9 cellular contexts compared by ENCODE assay signal in genomic region chr2:27075219-27075871, GRCh38. TPM values are rescaled to one million over a fixed set of nuclear protein-coding genes. Genes with fewer than 3 reads are reported as not detected.
DNase-seq lines count a peak whose midpoint lies in the region; ATAC-seq and TF ChIP-seq lines count a peak whose summit lies in the region.
"Had no signal": no experiment of that assay in that cellular context is flagged by ENCODE, and none has a peak within 500 bp of the region (broad histone marks: within the 10 kb centered on the region; RNA-seq: fewer than 3 reads in every experiment).

No MANE protein-coding gene starts in this region.

- H3K4me3 ChIP-seq in DOHH2 (ENCODE audit: low read length), result peak overlapping the region; percentile 51
- H3K4me3 ChIP-seq in mucosa of descending colon, result no peak overlapping the region
- H3K4me3 ChIP-seq: adrenal gland had no signal

- H3K4me2 ChIP-seq in DOHH2 (ENCODE audit: low read length), result peak overlapping the region; percentile 53

- H3K4me1 ChIP-seq in DOHH2 (ENCODE audit: control insufficient read depth, low read length), result peaks cover 70% of the 10 kb centered on the region
- H3K4me1 ChIP-seq in mucosa of descending colon (ENCODE audit: low read depth), result peaks cover 17% of the 10 kb centered on the region

- no peaks in the 10 kb centered on the region for H3K9me2 ChIP-seq in DOHH2 (replicated peaks; ENCODE audit: control insufficient read depth, low read length)

- H3K36me3 ChIP-seq in DOHH2 (ENCODE audit: control insufficient read depth, low read length), result peaks cover 10% of the 10 kb centered on the region
- H3K36me3 ChIP-seq in mucosa of descending colon (ENCODE audit: low read depth), result no peaks in the 10 kb centered on the region

- intact Hi-C loops in activated T-helper 2 cell treated with anti-CD3 and anti-CD28 coated beads, Interferon-gamma antibody, Interleukin-2, Interleukin-4, amounts not matched to agents 10 μg/mL and 5 μg/mL and 100 μg/mL, durations not matched to agents 14 hours and 24 hours and 36 hours (cut with micrococcal nuclease), result no loop called here
- intact Hi-C loops in mucosa of descending colon (cut with DNase I, micrococcal nuclease), result no loop called here

- H3K4me1 Mint-ChIP-seq in activated T-helper 2 cell treated with anti-CD3 and anti-CD28 coated beads, Interferon-gamma antibody, Interleukin-2, Interleukin-4, amounts not matched to agents 10 μg/mL and 5 μg/mL and 100 μg/mL, durations not matched to agents 14 hours and 24 hours and 36 hours (ENCODE audit: low read depth), result peaks cover 47% of the 10 kb centered on the region

- peaks cover 11% of the 10 kb centered on the region for H3K79me2 ChIP-seq in DOHH2 (ENCODE audit: control insufficient read depth, low read length)

- H3K27me3 Mint-ChIP-seq in activated T-helper 2 cell treated with anti-CD3 and anti-CD28 coated beads, Interferon-gamma antibody, Interleukin-2, Interleukin-4, amounts not matched to agents 10 μg/mL and 5 μg/mL and 100 μg/mL, durations not matched to agents 14 hours and 24 hours and 36 hours (ENCODE audit: low read depth), result no peaks in the 10 kb centered on the region

- peaks cover 15% of the 10 kb centered on the region for H3F3A ChIP-seq in DOHH2 (ENCODE audit: control insufficient read depth, insufficient read depth)

- peak overlapping the region; percentile 80 for H3K27ac Mint-ChIP-seq in activated T-helper 2 cell treated with anti-CD3 and anti-CD28 coated beads, Interferon-gamma antibody, Interleukin-2, Interleukin-4, amounts not matched to agents 10 μg/mL and 5 μg/mL and 100 μg/mL, durations not matched to agents 14 hours and 24 hours and 36 hours

- H3K27ac ChIP-seq in DOHH2 (ENCODE audit: low read depth, low read length), result peak overlapping the region; percentile 45

- no peaks in the 10 kb centered on the region for H3K27me3 ChIP-seq in DOHH2 (ENCODE audit: control insufficient read depth, low read length)
- H3K27me3 ChIP-seq: adrenal gland had no signal

- DNase-seq in NCI-H446 (lab: John Stamatoyannopoulos, UW) (peak; percentile 31 to 67), mucosa of descending colon (peak; percentile 65 to 71 (median 71)), H4 (ENCODE audit: low spot score) (no peak), ureter (ENCODE audit: low spot score) (no peak)
- DNase-seq in activated T-helper 2 cell treated with anti-CD3 and anti-CD28 coated beads, Interferon-gamma antibody, Interleukin-2, Interleukin-4, amounts not matched to agents 10 μg/mL and 5 μg/mL and 100 μg/mL, durations not matched to agents 14 hours and 24 hours and 36 hours (ENCODE audit: low spot score), result no peak

- H4K20me1 ChIP-seq in DOHH2 (ENCODE audit: control insufficient read depth, insufficient read depth, low read depth, low read length), result no peaks in the 10 kb centered on the region

- no peak for ATAC-seq in mucosa of descending colon
- ATAC-seq in HG03457 (IDR thresholded peaks at IDR 0.05; ENCODE audit: unreplicated experiment), result no peak
- ATAC-seq in HG03196 (IDR thresholded peaks at IDR 0.05; ENCODE audit: unreplicated experiment), result no peak

- H3K4me3 Mint-ChIP-seq in activated T-helper 2 cell treated with anti-CD3 and anti-CD28 coated beads, Interferon-gamma antibody, Interleukin-2, Interleukin-4, amounts not matched to agents 10 μg/mL and 5 μg/mL and 100 μg/mL, durations not matched to agents 14 hours and 24 hours and 36 hours (ENCODE audit: low read depth), result no peak overlapping the region

- no peaks in the 10 kb centered on the region for H3K9me3 Mint-ChIP-seq in activated T-helper 2 cell treated with anti-CD3 and anti-CD28 coated beads, Interferon-gamma antibody, Interleukin-2, Interleukin-4, amounts not matched to agents 10 μg/mL and 5 μg/mL and 100 μg/mL, durations not matched to agents 14 hours and 24 hours and 36 hours

- no peak for TF ChIP-seq CTCF in DOHH2 (IDR thresholded peaks at IDR 0.05; ENCODE audit: low read depth, low read length, poor library complexity, severe bottlenecking)
- no peak for TF ChIP-seq CTCF in mucosa of descending colon (IDR thresholded peaks at IDR 0.05)

- H3K36me3 Mint-ChIP-seq in activated T-helper 2 cell treated with anti-CD3 and anti-CD28 coated beads, Interferon-gamma antibody, Interleukin-2, Interleukin-4, amounts not matched to agents 10 μg/mL and 5 μg/mL and 100 μg/mL, durations not matched to agents 14 hours and 24 hours and 36 hours (ENCODE audit: low read depth), result peaks cover 7% of the 10 kb centered on the region

- H3K9me3 ChIP-seq in DOHH2 (ENCODE audit: control insufficient read depth, insufficient read depth, low read length), result no peaks in the 10 kb centered on the region
- H3K9me3 ChIP-seq in mucosa of descending colon, result no peaks in the 10 kb centered on the region
- H3K9me3 ChIP-seq: adrenal gland had no signal

RNA-seq across cellular contexts. Expression of gene EMILIN1, which starts 3.1 kb away (rescaled TPM):
- 0.87 and 0.94 TPM in 2 replicates for total RNA-seq in activated T-helper 2 cell treated with anti-CD3 and anti-CD28 coated beads, Interferon-gamma antibody, Interleukin-2, Interleukin-4, amounts not matched to agents 10 μg/mL and 5 μg/mL and 100 μg/mL, durations not matched to agents 14 hours and 24 hours and 36 hours
- total RNA-seq in mucosa of descending colon (100 to 1,000 TPM in 1 of 3 donors, 10 to 100 TPM in 2; 12.1 to 256 (median 42.3) TPM), ureter (65.8 TPM)
- total RNA-seq in H4 (2014; rRNA removed; shearing (Covaris generic)), result 10.8 and 30.2 TPM in 2 replicates

RNA-seq across cellular contexts. Expression of gene OST4, which starts 3.9 kb away (rescaled TPM):
- total RNA-seq in activated T-helper 2 cell treated with anti-CD3 and anti-CD28 coated beads, Interferon-gamma antibody, Interleukin-2, Interleukin-4, amounts not matched to agents 10 μg/mL and 5 μg/mL and 100 μg/mL, durations not matched to agents 14 hours and 24 hours and 36 hours, result 330 and 341 TPM in 2 replicates
- total RNA-seq in mucosa of descending colon (100 to 1,000 TPM; 245 to 280 (median 254) TPM), ureter (398 TPM)
- total RNA-seq in H4 (2014; rRNA removed; shearing (Covaris generic)), result 328 and 330 TPM in 2 replicates

RNA-seq across cellular contexts. Expression of gene KHK, which starts 11.2 kb away (rescaled TPM):
- total RNA-seq in activated T-helper 2 cell treated with anti-CD3 and anti-CD28 coated beads, Interferon-gamma antibody, Interleukin-2, Interleukin-4, amounts not matched to agents 10 μg/mL and 5 μg/mL and 100 μg/mL, durations not matched to agents 14 hours and 24 hours and 36 hours, result 12.3 and 13.4 TPM in 2 replicates
- total RNA-seq in mucosa of descending colon, result 10 to 100 TPM in 1 of 3 donors, 1 to 10 TPM in 2; 6.3 to 14.7 (median 8.1) TPM
- total RNA-seq in H4 (2014; rRNA removed; shearing (Covaris generic)), result 0.14 and 0.48 TPM in 2 replicates
- total RNA-seq in ureter, result 2.6 TPM

RNA-seq across cellular contexts. Expression of gene AGBL5, which starts 23.9 kb away (rescaled TPM):
- 12.5 and 13.8 TPM in 2 replicates for total RNA-seq in activated T-helper 2 cell treated with anti-CD3 and anti-CD28 coated beads, Interferon-gamma antibody, Interleukin-2, Interleukin-4, amounts not matched to agents 10 μg/mL and 5 μg/mL and 100 μg/mL, durations not matched to agents 14 hours and 24 hours and 36 hours
- 10 to 100 TPM; 16.7 to 20.0 (median 19.2) TPM for total RNA-seq in mucosa of descending colon
- total RNA-seq in H4 (2014; rRNA removed; shearing (Covaris generic)), result 25.2 and 27.8 TPM in 2 replicates
- 22.0 TPM for total RNA-seq in ureter

RNA-seq across cellular contexts. Expression of gene TMEM214, which starts 42.6 kb away (rescaled TPM):
- total RNA-seq in activated T-helper 2 cell treated with anti-CD3 and anti-CD28 coated beads, Interferon-gamma antibody, Interleukin-2, Interleukin-4, amounts not matched to agents 10 μg/mL and 5 μg/mL and 100 μg/mL, durations not matched to agents 14 hours and 24 hours and 36 hours, result 96.3 and 102 TPM in 2 replicates
- total RNA-seq in mucosa of descending colon (10 to 100 TPM; 78.9 to 93.3 (median 80.1) TPM), ureter (89.6 TPM)
- 34.6 and 37.8 TPM in 2 replicates for total RNA-seq in H4 (2014; rRNA removed; shearing (Covaris generic))

Comparison
In these comparisons a context has a peak if more than half of its experiments do, and no peak if none do; other contexts are left out.
1. DNase-seq: peak in NCI-H446 (2 of 2) and mucosa of descending colon (3 of 3); none in activated T-helper 2 cell treated with anti-CD3 and anti-CD28 coated beads, Interferon-gamma antibody, Interleukin-2, Interleukin-4, amounts not matched to agents 10 μg/mL and 5 μg/mL and 100 μg/mL, durations not matched to agents 14 hours and 24 hours and 36 hours (single experiment), H4 (single experiment) and ureter (single experiment).